In genomic region chr6:154241061-154241460, GRCh38 we compare ENCODE assay signal across 8 cellular contexts.
DNase-seq lines count a peak whose midpoint lies in the region; ATAC-seq lines count a peak whose summit lies in the region.
"Not testable (repeated sequence)": the region's sequence is repeated elsewhere in the genome, so short reads cannot be mapped to it uniquely, and the experiment has no call there.

No MANE protein-coding gene starts in this region.

- H3K14ac ChIP-seq in mesenchymal stem cell (ENCODE audit: low read length in 2 of 2) = not testable (repeated sequence)

- WGBS in mesenchymal stem cell = 89% methylated on average over 3 of the region's 11 CpGs

- H3K4me2 ChIP-seq in mesenchymal stem cell (ENCODE audit: low read length, poor library complexity, severe bottlenecking) = not testable (repeated sequence)

- H3K36me3 Mint-ChIP-seq in CD4-positive, CD25-positive, alpha-beta regulatory T cell = peaks cover 49% of the 10 kb centered on the region
- peaks cover 25% of the 10 kb centered on the region for H3K36me3 Mint-ChIP-seq in activated CD8-positive, alpha-beta memory T cell treated with anti-CD3 and anti-CD28 coated beads, Interleukin-2, amount 10 ng/mL, durations not matched to agents 7 days and 5 days
- peaks cover 17% of the 10 kb centered on the region for H3K36me3 Mint-ChIP-seq in activated naive CD8-positive, alpha-beta T cell treated with anti-CD3 and anti-CD28 coated beads, Interleukin-2, amount 50 U/mL, for 24 hours (ENCODE audit: low read depth)
- peaks cover 25% of the 10 kb centered on the region for H3K36me3 Mint-ChIP-seq in effector memory CD8-positive, alpha-beta T cell (ENCODE audit: insufficient read depth)

- not testable (repeated sequence) for H4K91ac ChIP-seq in mesenchymal stem cell (ENCODE audit: low read length)

- peaks cover 73% of the 10 kb centered on the region for H3K4me1 ChIP-seq in CD4-positive, CD25-positive, alpha-beta regulatory T cell (ENCODE audit: control insufficient read depth, insufficient read depth, low read length, poor library complexity, severe bottlenecking)
- not testable (repeated sequence) for H3K4me1 ChIP-seq in mesenchymal stem cell (ENCODE audit: control insufficient read depth, insufficient read depth, low read depth, low read length)

- H2BK15ac ChIP-seq in mesenchymal stem cell (ENCODE audit: low read depth, poor library complexity, severe bottlenecking) = not testable (repeated sequence)

- not testable (repeated sequence) for H2BK12ac ChIP-seq in mesenchymal stem cell (ENCODE audit: low read length in 2 of 2)

- not testable (repeated sequence) for H2BK5ac ChIP-seq in mesenchymal stem cell (ENCODE audit: low read depth, low read length, poor library complexity, severe bottlenecking)

- peak overlapping the region; percentile 91 for H3K27ac ChIP-seq in CD4-positive, CD25-positive, alpha-beta regulatory T cell (ENCODE audit: insufficient read depth, low read length, poor library complexity, severe bottlenecking)
- H3K27ac ChIP-seq in mesenchymal stem cell (ENCODE audit: low read length, poor library complexity, severe bottlenecking) = not testable (repeated sequence)

- peak overlapping the region; percentile 92 to 99 (median 95) for H3K4me3 Mint-ChIP-seq in CD4-positive, CD25-positive, alpha-beta regulatory T cell
- not testable (repeated sequence) for H3K4me3 Mint-ChIP-seq in activated CD8-positive, alpha-beta memory T cell treated with anti-CD3 and anti-CD28 coated beads, Interleukin-2, amount 10 ng/mL, durations not matched to agents 7 days and 5 days
- peak overlapping the region; percentile 58 for H3K4me3 Mint-ChIP-seq in activated naive CD8-positive, alpha-beta T cell treated with anti-CD3 and anti-CD28 coated beads, Interleukin-2, amount 50 U/mL, for 24 hours
- peak overlapping the region; percentile 59 to 67 for H3K4me3 Mint-ChIP-seq in effector memory CD8-positive, alpha-beta T cell

- not testable (repeated sequence) for H3K23ac ChIP-seq in mesenchymal stem cell (ENCODE audit: low read length in 2 of 2)

- H3K4ac ChIP-seq in mesenchymal stem cell (ENCODE audit: low read depth in 1 of 2, low read length in 2 of 2) = not testable (repeated sequence)

- DNase-seq in CD4-positive, CD25-positive, alpha-beta regulatory T cell = peak in 1 of 3 donors; percentile 70
- DNase-seq in M059J (ENCODE audit: low read depth) (peak; percentile 21), SIG-M5 (lab: John Stamatoyannopoulos, UW) (peak; percentile 31), mesenchymal stem cell (peak; percentile 37)
- not testable (repeated sequence) for DNase-seq in activated CD8-positive, alpha-beta memory T cell treated with anti-CD3 and anti-CD28 coated beads, Interleukin-2, amount 10 ng/mL, durations not matched to agents 7 days and 5 days; activated naive CD8-positive, alpha-beta T cell treated with anti-CD3 and anti-CD28 coated beads, Interleukin-2, amount 50 U/mL, for 24 hours; effector memory CD8-positive, alpha-beta T cell
- DNase-seq in stimulated activated naive CD4-positive, alpha-beta T cell treated with Interleukin-2 at 50 U/mL for 16 hours (lab: John Stamatoyannopoulos, UW) = peak; percentile 11

- H3K9ac ChIP-seq in mesenchymal stem cell (ENCODE audit: low read length) = not testable (repeated sequence)

- H3K27me3 ChIP-seq in CD4-positive, CD25-positive, alpha-beta regulatory T cell (ENCODE audit: control insufficient read depth, insufficient read depth, low read length); mesenchymal stem cell (ENCODE audit: control insufficient read depth in 1 of 2, insufficient read depth in 1 of 2, low read length in 2 of 2): not testable (repeated sequence)

- peaks cover 39 to 75% (median 55%) of the 10 kb centered on the region in 4 donors for H3K4me1 Mint-ChIP-seq in CD4-positive, CD25-positive, alpha-beta regulatory T cell
- peaks cover 51% of the 10 kb centered on the region for H3K4me1 Mint-ChIP-seq in activated CD8-positive, alpha-beta memory T cell treated with anti-CD3 and anti-CD28 coated beads, Interleukin-2, amount 10 ng/mL, durations not matched to agents 7 days and 5 days
- H3K4me1 Mint-ChIP-seq in activated naive CD8-positive, alpha-beta T cell treated with anti-CD3 and anti-CD28 coated beads, Interleukin-2, amount 50 U/mL, for 24 hours = peaks cover 84% of the 10 kb centered on the region
- peaks cover 57 to 69% of the 10 kb centered on the region in 2 donors for H3K4me1 Mint-ChIP-seq in effector memory CD8-positive, alpha-beta T cell (ENCODE audit: low read depth in 2 of 2)

- H3K36me3 ChIP-seq in CD4-positive, CD25-positive, alpha-beta regulatory T cell (ENCODE audit: control insufficient read depth, insufficient read depth, low read length); mesenchymal stem cell (ENCODE audit: control insufficient read depth in 1 of 2, insufficient read depth in 2 of 2, low read depth in 1 of 2, low read length in 2 of 2): not testable (repeated sequence)

- peak overlapping the region; percentile 83 to 95 (median 94) for H3K27ac Mint-ChIP-seq in CD4-positive, CD25-positive, alpha-beta regulatory T cell
- H3K27ac Mint-ChIP-seq in activated CD8-positive, alpha-beta memory T cell treated with anti-CD3 and anti-CD28 coated beads, Interleukin-2, amount 10 ng/mL, durations not matched to agents 7 days and 5 days = not testable (repeated sequence)
- peak overlapping the region; percentile 92 for H3K27ac Mint-ChIP-seq in activated naive CD8-positive, alpha-beta T cell treated with anti-CD3 and anti-CD28 coated beads, Interleukin-2, amount 50 U/mL, for 24 hours
- peak overlapping the region; percentile 57 to 82 for H3K27ac Mint-ChIP-seq in effector memory CD8-positive, alpha-beta T cell

- H2AK5ac ChIP-seq in mesenchymal stem cell (ENCODE audit: low read length, severe bottlenecking) = not testable (repeated sequence)

- peak overlapping the region; percentile 100 for H3K4me3 ChIP-seq in CD4-positive, CD25-positive, alpha-beta regulatory T cell (ENCODE audit: low read depth, low read length)
- not testable (repeated sequence) for H3K4me3 ChIP-seq in mesenchymal stem cell (ENCODE audit: insufficient read depth in 1 of 2, low read depth in 1 of 2, low read length in 2 of 2)

- CTCF ChIA-PET in activated CD8-positive, alpha-beta memory T cell treated with anti-CD3 and anti-CD28 coated beads, Interleukin-2, amount 10 ng/mL, durations not matched to agents 7 days and 5 days (lab: Charles Lee) = interaction anchor here (1.0 to 10.6 kb wide), 2 partner anchors 10 to 809 kb away, joined by 3 to 80 read pairs; no protein-coding TSS in a partner anchor

- peak; percentile 67 to 68 for ATAC-seq in CD4-positive, CD25-positive, alpha-beta regulatory T cell (ENCODE audit: low read depth in 2 of 2)
- ATAC-seq in activated CD8-positive, alpha-beta memory T cell treated with anti-CD3 and anti-CD28 coated beads, Interleukin-2, amount 10 ng/mL, durations not matched to agents 7 days and 5 days = peak; percentile 53
- ATAC-seq in activated naive CD8-positive, alpha-beta T cell treated with anti-CD3 and anti-CD28 coated beads, Interleukin-2, amount 50 U/mL, for 24 hours = peak; percentile 51
- peak; percentile 48 for ATAC-seq in effector memory CD8-positive, alpha-beta T cell (replicated peaks)

- H3K9me3 Mint-ChIP-seq in CD4-positive, CD25-positive, alpha-beta regulatory T cell; activated CD8-positive, alpha-beta memory T cell treated with anti-CD3 and anti-CD28 coated beads, Interleukin-2, amount 10 ng/mL, durations not matched to agents 7 days and 5 days (ENCODE audit: low read depth); activated naive CD8-positive, alpha-beta T cell treated with anti-CD3 and anti-CD28 coated beads, Interleukin-2, amount 50 U/mL, for 24 hours; effector memory CD8-positive, alpha-beta T cell: not testable (repeated sequence)

- not testable (repeated sequence) for H2BK120ac ChIP-seq in mesenchymal stem cell (ENCODE audit: low read depth, low read length)

- H3K18ac ChIP-seq in mesenchymal stem cell (ENCODE audit: low read depth in 1 of 2, low read length in 2 of 2) = not testable (repeated sequence)

- H4K8ac ChIP-seq in mesenchymal stem cell (ENCODE audit: low read length) = not testable (repeated sequence)

- not testable (repeated sequence) for H3K79me1 ChIP-seq in mesenchymal stem cell (replicated peaks; ENCODE audit: low read length, poor library complexity, severe bottlenecking)

- not testable (repeated sequence) for H3K9me3 ChIP-seq in CD4-positive, CD25-positive, alpha-beta regulatory T cell (ENCODE audit: control insufficient read depth in 2 of 2, low read length in 2 of 2); mesenchymal stem cell (ENCODE audit: control insufficient read depth, low read length)

- H2AFZ ChIP-seq in mesenchymal stem cell (ENCODE audit: low read depth, low read length) = not testable (repeated sequence)

- not testable (repeated sequence) for H3K27me3 Mint-ChIP-seq in CD4-positive, CD25-positive, alpha-beta regulatory T cell; activated CD8-positive, alpha-beta memory T cell treated with anti-CD3 and anti-CD28 coated beads, Interleukin-2, amount 10 ng/mL, durations not matched to agents 7 days and 5 days; activated naive CD8-positive, alpha-beta T cell treated with anti-CD3 and anti-CD28 coated beads, Interleukin-2, amount 50 U/mL, for 24 hours; effector memory CD8-positive, alpha-beta T cell
